1 cellular context compared by ENCODE assay signal in the genomic region with DNA sequence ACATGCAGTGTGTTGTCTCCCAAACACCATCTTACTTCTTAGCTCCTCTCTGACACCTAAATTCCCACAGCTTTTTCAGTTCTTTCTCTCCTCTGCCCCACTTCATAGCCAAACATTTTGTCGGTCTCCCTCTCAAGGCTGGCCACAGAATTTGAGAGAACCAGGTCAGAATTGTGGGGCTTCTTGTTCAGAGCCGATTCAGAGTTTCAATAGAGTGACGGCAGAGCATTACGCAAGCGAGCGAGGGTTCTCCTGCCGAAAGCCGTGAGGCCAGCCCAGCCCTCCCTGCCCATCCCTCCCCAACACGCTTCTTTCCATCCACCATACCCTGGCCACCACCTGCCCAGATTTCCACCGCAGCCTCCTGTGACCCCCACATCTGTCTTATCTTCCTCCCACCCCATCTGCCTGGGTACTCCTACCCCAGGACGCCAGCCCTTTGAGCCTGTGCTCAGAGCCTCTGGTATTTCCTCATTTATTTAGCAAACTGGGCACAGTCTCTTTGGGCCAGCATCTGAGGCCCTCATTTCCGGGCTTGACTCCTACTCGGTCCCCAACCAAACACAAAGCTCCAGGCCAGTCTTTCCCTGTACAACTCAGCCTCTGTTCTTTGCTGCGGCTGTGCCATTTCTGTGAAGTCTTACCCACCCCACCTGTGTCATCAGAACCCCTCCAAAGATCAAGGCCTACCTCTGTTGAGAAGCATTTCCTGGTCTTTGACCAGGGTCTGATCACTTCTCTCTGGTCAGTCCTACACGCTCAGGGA.
TF ChIP-seq lines count a peak whose summit lies in the region.

No MANE protein-coding gene starts in this region.

TF ChIP-seq in GM23338, 12 proteins besides CTCF, POLR2A, EP300 and RAD21 (continued from another document):
- TF ChIP-seq REST (IDR thresholded peaks at IDR 0.05; ENCODE audit: unreplicated experiment): no peak
- TF ChIP-seq POLR2AphosphoS5 (IDR thresholded peaks at IDR 0.05; ENCODE audit: low read depth): no peak
- TF ChIP-seq ETS1 (IDR thresholded peaks at IDR 0.05): no peak
- no peak for TF ChIP-seq STAT1 (IDR thresholded peaks at IDR 0.05; ENCODE audit: unreplicated experiment)
- no peak for TF ChIP-seq ZNF331 (CRISPR knock-in tag; IDR thresholded peaks at IDR 0.05; ENCODE audit: low read depth)
- no peak for TF ChIP-seq CREB1 (CRISPR knock-in tag; IDR thresholded peaks at IDR 0.05; ENCODE audit: low read depth)
- TF ChIP-seq EZH2 (IDR thresholded peaks at IDR 0.05; ENCODE audit: low read depth, unreplicated experiment): no peak
- TF ChIP-seq ZNF114 (CRISPR knock-in tag; IDR thresholded peaks at IDR 0.05): no peak
- no peak for TF ChIP-seq JUNB (IDR thresholded peaks at IDR 0.05; ENCODE audit: unreplicated experiment)
- no peak for TF ChIP-seq ZNF462 (CRISPR knock-in tag; IDR thresholded peaks at IDR 0.05)
TF ChIP-seq in GM23338: peak in this region for 0.
